ENCODE assay signal across 8 cellular contexts in the genomic region with DNA sequence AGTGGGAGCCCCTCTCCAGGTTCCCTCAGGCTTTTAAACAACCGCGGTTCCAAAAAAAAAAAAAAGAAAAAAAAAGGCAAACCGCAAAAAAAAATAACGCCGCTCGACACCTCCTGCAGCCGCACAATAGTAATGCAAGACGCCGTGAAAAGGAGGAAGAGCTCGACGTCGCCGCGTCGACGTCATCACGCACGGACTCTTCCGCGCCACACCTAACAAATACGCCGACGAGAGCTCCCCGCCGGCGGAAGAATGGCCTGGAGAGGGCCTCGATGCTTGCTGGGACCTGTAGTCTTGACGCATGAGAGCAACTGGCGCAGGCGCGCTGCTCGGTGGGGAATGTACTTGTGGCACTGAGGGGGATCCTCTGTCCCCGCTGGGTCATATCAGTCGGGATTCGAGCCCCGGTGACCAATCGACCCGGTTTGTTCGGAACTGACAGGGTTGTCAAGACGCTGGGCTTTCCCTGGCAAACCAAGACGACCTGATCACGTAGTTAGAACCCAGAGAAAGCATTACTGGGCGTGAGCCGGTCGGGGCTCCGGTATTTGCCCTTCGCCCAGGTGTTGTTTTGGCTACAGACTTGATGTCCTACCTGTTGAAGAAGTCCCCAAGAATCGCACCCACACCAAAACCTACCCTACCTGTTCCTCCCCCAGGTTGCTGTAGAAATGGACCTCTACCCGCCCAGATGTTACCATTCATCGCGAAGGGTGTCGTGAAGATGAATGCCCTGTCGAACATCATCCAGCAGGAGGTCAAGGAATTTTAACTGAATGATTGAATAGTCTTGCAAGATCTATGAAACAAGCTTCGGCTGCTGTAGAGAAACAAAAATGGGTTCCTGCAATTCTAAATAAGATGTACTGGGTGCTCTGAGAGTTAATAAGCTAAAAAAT. TPM values are rescaled to one million over a fixed set of nuclear protein-coding genes. Genes with fewer than 3 reads are reported as not detected.
DNase-seq lines count a peak whose midpoint lies in the region; ATAC-seq and TF ChIP-seq lines count a peak whose summit lies in the region.

Gene CBR4, minus strand, starts transcription at position 131 of the 899 bp plus-strand sequence. CDS start 166 bp downstream, outside the sequence.

- intact Hi-C loops in Panc1 (cut with micrococcal nuclease; ENCODE audit: unreplicated experiment), result no loop called here

- CTCF ChIA-PET in Panc1 (lab: Charles Lee), result interaction anchor here (0.6 to 0.9 kb wide), 11 partner anchors 14 to 1936 kb away, joined by 3 to 15 read pairs (median 6); no protein-coding TSS in a partner anchor

- no peaks in the 10 kb centered on the region for H3K27me3 ChIP-seq in Panc1 (ENCODE audit: control insufficient read depth, insufficient read depth, low read length)
- no peaks in the 10 kb centered on the region for H3K27me3 ChIP-seq in muscle layer of duodenum (ENCODE audit: low read depth, low read length)

- TF ChIP-seq CTCF in Panc1 (IDR thresholded peaks at IDR 0.05), result peak; percentile 32; the same call in 1 of the 2 replicates

- peak; percentile 99 for ATAC-seq in GM21717 (IDR thresholded peaks at IDR 0.05; ENCODE audit: unreplicated experiment)
- peak; percentile 99 for ATAC-seq in Panc1
- peak; percentile 99 for ATAC-seq in esophagus mucosa

- DNase-seq in DMS53 treated with DMSO at 0.1 percent for 48 hours (lab: John Stamatoyannopoulos, UW; ENCODE audit: unreplicated experiment) (peak; percentile 90), KG1 (lab: John Stamatoyannopoulos, UW) (peak; percentile 78), Panc1 (ENCODE audit: low read depth, low spot score) (peak; percentile 86)
- peak; percentile 94 for DNase-seq in activated T-cell treated with anti-CD3 and anti-CD28 coated beads, Interleukin-2, amount 50 U/mL, for 48 hours
- DNase-seq in stimulated activated CD8-positive, alpha-beta memory T cell treated with anti-CD3 and anti-CD28 coated beads, Interleukin-7, amount 100 ng/mL, for 48 hours (ENCODE audit: extremely low read depth in 1 of 2, low read depth in 1 of 2), result peak; percentile 85 to 94

- H3K4me3 ChIP-seq in Panc1 (ENCODE audit: low read depth in 2 of 2, low read length in 2 of 2) (peak within 1 kb of the TSS; percentile 74 to 87), muscle layer of duodenum (ENCODE audit: low read depth in 1 of 2, low read length in 2 of 2) (peak within 1 kb of the TSS; percentile 79 to 94)

- H3K36me3 ChIP-seq in Panc1 (ENCODE audit: control insufficient read depth, insufficient read depth, low read length) (peaks cover 2% of the 10 kb centered on the region), muscle layer of duodenum (ENCODE audit: control insufficient read depth in 1 of 2, insufficient read depth in 2 of 2, low read length in 2 of 2) (peaks cover 0 to 4% of the 10 kb centered on the region in 2 donors)

- in situ Hi-C loops in Panc1 (cut with HindIII; ENCODE audit: low pct_unique_long_range_greater_than_20kb, low sequenced_read_pairs), result no loop called here

- no peaks in the 10 kb centered on the region for H3K9me3 ChIP-seq in Panc1 (ENCODE audit: control insufficient read depth, insufficient read depth, low read depth, low read length)
- no peaks in the 10 kb centered on the region for H3K9me3 ChIP-seq in muscle layer of duodenum (ENCODE audit: control insufficient read depth in 1 of 2, low read length in 2 of 2)

- POLR2A ChIA-PET in Panc1 (lab: Charles Lee), result interaction anchor here (0.6 to 0.7 kb wide), 7 partner anchors 29 to 972 kb away, joined by 3 to 9 read pairs (median 5); no protein-coding TSS in a partner anchor

- no TSS peak for BruUV-seq in Panc1 (replicated peaks; lab: Mats Ljungman, UMichigan)

- H3K27ac ChIP-seq in Panc1 (ENCODE audit: low read length) (peak within 1 kb of the TSS; percentile 89), muscle layer of duodenum (ENCODE audit: low read length) (peak within 1 kb of the TSS; percentile 96)

- H3K4me1 ChIP-seq in Panc1 (ENCODE audit: control insufficient read depth, insufficient read depth, low read length), result peaks cover 11% of the 10 kb centered on the region; the same call in 1 of the 2 replicates
- peaks cover 0 to 8% of the 10 kb centered on the region in 2 donors for H3K4me1 ChIP-seq in muscle layer of duodenum (ENCODE audit: control insufficient read depth in 1 of 2, insufficient read depth in 2 of 2, low read length in 2 of 2)

RNA-seq across cellular contexts. Expression of gene CBR4, which starts in this region (rescaled TPM):
- total RNA-seq in Panc1 (2021; ENCODE audit: unreplicated experiment) (13.5 TPM), esophagus mucosa (11.6 TPM)
- 7.3 TPM for polyA plus RNA-seq in Panc1 (2012; ENCODE audit: insufficient read length)

Comparison
In these comparisons a context has a peak if more than half of its experiments do, and no peak if none do; other contexts are left out.
1. Peak in every context shown above with its lines: DNase-seq, ATAC-seq, H3K4me3 ChIP-seq and H3K27ac ChIP-seq.